In genomic region chr16:28526201-28527099, GRCh38 we compare ENCODE assay signal across 1 cellular context.
TF ChIP-seq lines count a peak whose summit lies in the region.

No MANE protein-coding gene starts in this region.

TF ChIP-seq in HepG2, 621 proteins besides CTCF, POLR2A, EP300 and RAD21 (continued from another document and continues in another):
- TF ChIP-seq, protein P1, sequence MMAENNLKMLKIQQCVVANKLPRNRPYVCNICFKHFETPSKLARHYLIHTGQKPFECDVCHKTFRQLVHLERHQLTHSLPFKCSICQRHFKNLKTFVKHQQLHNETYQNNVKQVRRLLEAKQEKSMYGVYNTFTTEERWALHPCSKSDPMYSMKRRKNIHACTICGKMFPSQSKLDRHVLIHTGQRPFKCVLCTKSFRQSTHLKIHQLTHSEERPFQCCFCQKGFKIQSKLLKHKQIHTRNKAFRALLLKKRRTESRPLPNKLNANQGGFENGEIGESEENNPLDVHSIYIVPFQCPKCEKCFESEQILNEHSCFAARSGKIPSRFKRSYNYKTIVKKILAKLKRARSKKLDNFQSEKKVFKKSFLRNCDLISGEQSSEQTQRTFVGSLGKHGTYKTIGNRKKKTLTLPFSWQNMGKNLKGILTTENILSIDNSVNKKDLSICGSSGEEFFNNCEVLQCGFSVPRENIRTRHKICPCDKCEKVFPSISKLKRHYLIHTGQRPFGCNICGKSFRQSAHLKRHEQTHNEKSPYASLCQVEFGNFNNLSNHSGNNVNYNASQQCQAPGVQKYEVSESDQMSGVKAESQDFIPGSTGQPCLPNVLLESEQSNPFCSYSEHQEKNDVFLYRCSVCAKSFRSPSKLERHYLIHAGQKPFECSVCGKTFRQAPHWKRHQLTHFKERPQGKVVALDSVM (CRISPR knock-in tag; IDR thresholded peaks at IDR 0.05): peak; percentile 100
- 0 out of 2 replicates have a peak, but pooled peaks have one; percentile 80 for TF ChIP-seq ZNF512B (CRISPR knock-in tag; IDR thresholded peaks at IDR 0.05; ENCODE audit: borderline replicate concordance)
- TF ChIP-seq, protein P2, sequence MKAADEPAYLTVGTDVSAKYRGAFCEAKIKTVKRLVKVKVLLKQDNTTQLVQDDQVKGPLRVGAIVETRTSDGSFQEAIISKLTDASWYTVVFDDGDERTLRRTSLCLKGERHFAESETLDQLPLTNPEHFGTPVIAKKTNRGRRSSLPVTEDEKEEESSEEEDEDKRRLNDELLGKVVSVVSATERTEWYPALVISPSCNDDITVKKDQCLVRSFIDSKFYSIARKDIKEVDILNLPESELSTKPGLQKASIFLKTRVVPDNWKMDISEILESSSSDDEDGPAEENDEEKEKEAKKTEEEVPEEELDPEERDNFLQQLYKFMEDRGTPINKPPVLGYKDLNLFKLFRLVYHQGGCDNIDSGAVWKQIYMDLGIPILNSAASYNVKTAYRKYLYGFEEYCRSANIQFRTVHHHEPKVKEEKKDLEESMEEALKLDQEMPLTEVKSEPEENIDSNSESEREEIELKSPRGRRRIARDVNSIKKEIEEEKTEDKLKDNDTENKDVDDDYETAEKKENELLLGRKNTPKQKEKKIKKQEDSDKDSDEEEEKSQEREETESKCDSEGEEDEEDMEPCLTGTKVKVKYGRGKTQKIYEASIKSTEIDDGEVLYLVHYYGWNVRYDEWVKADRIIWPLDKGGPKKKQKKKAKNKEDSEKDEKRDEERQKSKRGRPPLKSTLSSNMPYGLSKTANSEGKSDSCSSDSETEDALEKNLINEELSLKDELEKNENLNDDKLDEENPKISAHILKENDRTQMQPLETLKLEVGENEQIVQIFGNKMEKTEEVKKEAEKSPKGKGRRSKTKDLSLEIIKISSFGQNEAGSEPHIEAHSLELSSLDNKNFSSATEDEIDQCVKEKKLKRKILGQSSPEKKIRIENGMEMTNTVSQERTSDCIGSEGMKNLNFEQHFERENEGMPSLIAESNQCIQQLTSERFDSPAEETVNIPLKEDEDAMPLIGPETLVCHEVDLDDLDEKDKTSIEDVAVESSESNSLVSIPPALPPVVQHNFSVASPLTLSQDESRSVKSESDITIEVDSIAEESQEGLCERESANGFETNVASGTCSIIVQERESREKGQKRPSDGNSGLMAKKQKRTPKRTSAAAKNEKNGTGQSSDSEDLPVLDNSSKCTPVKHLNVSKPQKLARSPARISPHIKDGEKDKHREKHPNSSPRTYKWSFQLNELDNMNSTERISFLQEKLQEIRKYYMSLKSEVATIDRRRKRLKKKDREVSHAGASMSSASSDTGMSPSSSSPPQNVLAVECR (CRISPR knock-in tag; IDR thresholded peaks at IDR 0.05; ENCODE audit: borderline replicate concordance): peak; percentile 67; the same call in 1 of the 2 replicates
- peak; percentile 90 for TF ChIP-seq KDM3A (CRISPR knock-in tag; IDR thresholded peaks at IDR 0.05; ENCODE audit: low read depth)
- peak; percentile 63 for TF ChIP-seq HOXD1 (CRISPR knock-in tag; IDR thresholded peaks at IDR 0.05)
- no peak for TF ChIP-seq ZNF616 (CRISPR knock-in tag; IDR thresholded peaks at IDR 0.05; ENCODE audit: low read depth)
- no peak for TF ChIP-seq ZNF597 (CRISPR knock-in tag; IDR thresholded peaks at IDR 0.05)
- TF ChIP-seq ZBTB39 (CRISPR knock-in tag; IDR thresholded peaks at IDR 0.05): peak; percentile 23; the same call in 1 of the 2 replicates
- peak; percentile 89 for TF ChIP-seq ZNF503 (CRISPR knock-in tag; IDR thresholded peaks at IDR 0.05)
- TF ChIP-seq ZFP36L1 (CRISPR knock-in tag; IDR thresholded peaks at IDR 0.05): peak; percentile 24; the same call in 1 of the 2 replicates
- TF ChIP-seq ZMAT3 (CRISPR knock-in tag; conservative IDR thresholded peaks at IDR 0.05): 0 out of 2 replicates have a peak, but pooled peaks have one; percentile 45
- TF ChIP-seq ZNF44 (CRISPR knock-in tag; IDR thresholded peaks at IDR 0.05): no peak
- TF ChIP-seq, protein P3, sequence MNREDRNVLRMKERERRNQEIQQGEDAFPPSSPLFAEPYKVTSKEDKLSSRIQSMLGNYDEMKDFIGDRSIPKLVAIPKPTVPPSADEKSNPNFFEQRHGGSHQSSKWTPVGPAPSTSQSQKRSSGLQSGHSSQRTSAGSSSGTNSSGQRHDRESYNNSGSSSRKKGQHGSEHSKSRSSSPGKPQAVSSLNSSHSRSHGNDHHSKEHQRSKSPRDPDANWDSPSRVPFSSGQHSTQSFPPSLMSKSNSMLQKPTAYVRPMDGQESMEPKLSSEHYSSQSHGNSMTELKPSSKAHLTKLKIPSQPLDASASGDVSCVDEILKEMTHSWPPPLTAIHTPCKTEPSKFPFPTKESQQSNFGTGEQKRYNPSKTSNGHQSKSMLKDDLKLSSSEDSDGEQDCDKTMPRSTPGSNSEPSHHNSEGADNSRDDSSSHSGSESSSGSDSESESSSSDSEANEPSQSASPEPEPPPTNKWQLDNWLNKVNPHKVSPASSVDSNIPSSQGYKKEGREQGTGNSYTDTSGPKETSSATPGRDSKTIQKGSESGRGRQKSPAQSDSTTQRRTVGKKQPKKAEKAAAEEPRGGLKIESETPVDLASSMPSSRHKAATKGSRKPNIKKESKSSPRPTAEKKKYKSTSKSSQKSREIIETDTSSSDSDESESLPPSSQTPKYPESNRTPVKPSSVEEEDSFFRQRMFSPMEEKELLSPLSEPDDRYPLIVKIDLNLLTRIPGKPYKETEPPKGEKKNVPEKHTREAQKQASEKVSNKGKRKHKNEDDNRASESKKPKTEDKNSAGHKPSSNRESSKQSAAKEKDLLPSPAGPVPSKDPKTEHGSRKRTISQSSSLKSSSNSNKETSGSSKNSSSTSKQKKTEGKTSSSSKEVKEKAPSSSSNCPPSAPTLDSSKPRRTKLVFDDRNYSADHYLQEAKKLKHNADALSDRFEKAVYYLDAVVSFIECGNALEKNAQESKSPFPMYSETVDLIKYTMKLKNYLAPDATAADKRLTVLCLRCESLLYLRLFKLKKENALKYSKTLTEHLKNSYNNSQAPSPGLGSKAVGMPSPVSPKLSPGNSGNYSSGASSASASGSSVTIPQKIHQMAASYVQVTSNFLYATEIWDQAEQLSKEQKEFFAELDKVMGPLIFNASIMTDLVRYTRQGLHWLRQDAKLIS (CRISPR knock-in tag; IDR thresholded peaks at IDR 0.05): no peak
- TF ChIP-seq CREM (IDR thresholded peaks at IDR 0.05): peak; percentile 87
- no peak for TF ChIP-seq CREM (CRISPR knock-in tag; IDR thresholded peaks at IDR 0.05)
- TF ChIP-seq, protein P4, sequence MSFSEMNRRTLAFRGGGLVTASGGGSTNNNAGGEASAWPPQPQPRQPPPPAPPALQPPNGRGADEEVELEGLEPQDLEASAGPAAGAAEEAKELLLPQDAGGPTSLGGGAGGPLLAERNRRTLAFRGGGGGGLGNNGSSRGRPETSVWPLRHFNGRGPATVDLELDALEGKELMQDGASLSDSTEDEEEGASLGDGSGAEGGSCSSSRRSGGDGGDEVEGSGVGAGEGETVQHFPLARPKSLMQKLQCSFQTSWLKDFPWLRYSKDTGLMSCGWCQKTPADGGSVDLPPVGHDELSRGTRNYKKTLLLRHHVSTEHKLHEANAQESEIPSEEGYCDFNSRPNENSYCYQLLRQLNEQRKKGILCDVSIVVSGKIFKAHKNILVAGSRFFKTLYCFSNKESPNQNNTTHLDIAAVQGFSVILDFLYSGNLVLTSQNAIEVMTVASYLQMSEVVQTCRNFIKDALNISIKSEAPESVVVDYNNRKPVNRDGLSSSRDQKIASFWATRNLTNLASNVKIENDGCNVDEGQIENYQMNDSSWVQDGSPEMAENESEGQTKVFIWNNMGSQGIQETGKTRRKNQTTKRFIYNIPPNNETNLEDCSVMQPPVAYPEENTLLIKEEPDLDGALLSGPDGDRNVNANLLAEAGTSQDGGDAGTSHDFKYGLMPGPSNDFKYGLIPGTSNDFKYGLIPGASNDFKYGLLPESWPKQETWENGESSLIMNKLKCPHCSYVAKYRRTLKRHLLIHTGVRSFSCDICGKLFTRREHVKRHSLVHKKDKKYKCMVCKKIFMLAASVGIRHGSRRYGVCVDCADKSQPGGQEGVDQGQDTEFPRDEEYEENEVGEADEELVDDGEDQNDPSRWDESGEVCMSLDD (CRISPR knock-in tag; IDR thresholded peaks at IDR 0.05; ENCODE audit: borderline replicate concordance): peak; percentile 93
- peak; percentile 97 for TF ChIP-seq AHDC1 (CRISPR knock-in tag; IDR thresholded peaks at IDR 0.05; ENCODE audit: borderline replicate concordance)
- peak; percentile 91 for TF ChIP-seq SP5 (CRISPR knock-in tag; IDR thresholded peaks at IDR 0.05; ENCODE audit: borderline replicate concordance, low read depth)
